Comparison of ENCODE assay signal across 22 cellular contexts in genomic region chr13:89822467-89822866, GRCh38.
"Had no signal": no experiment of that assay in that cellular context is flagged by ENCODE, and none has a peak within 500 bp of the region (broad histone marks: within the 10 kb centered on the region; RNA-seq: fewer than 3 reads in every experiment).

No MANE protein-coding gene starts in this region.

- H3K9me3 ChIP-seq: ovary, right atrium auricular region, sigmoid colon, thoracic aorta had no signal

- H3K4me3 ChIP-seq: hepatocyte, left ventricle myocardium inferior, lung, ovary, right atrium auricular region, sigmoid colon, skin epidermis, stomach, thoracic aorta had no signal

- H3K79me2 ChIP-seq: hepatocyte had no signal

- H3K36me3 ChIP-seq: left ventricle myocardium inferior, ovary, right atrium auricular region, sigmoid colon, stomach, thoracic aorta had no signal

- H2AFZ ChIP-seq: hepatocyte had no signal

- H3K4me1 ChIP-seq: foreskin keratinocyte, left ventricle myocardium inferior, right atrium auricular region, sigmoid colon, stomach had no signal

- H3K27me3 ChIP-seq: foreskin keratinocyte, hepatocyte, ovary, right atrium auricular region, sigmoid colon, stomach had no signal

- H3K27ac ChIP-seq: foreskin keratinocyte, hepatocyte, left ventricle myocardium inferior, ovary, right atrium auricular region, sigmoid colon, skin epidermis, stomach, thoracic aorta had no signal

- H3K4me2 ChIP-seq: hepatocyte had no signal

- DNase-seq: effector memory CD8-positive, alpha-beta T cell; erythroblast; foreskin keratinocyte; head of caudate nucleus; kidney; left cardiac atrium; left ventricle myocardium inferior; naive thymus-derived CD4-positive, alpha-beta T cell; nephron progenitor cell; nucleus accumbens; ovary; sigmoid colon; stimulated activated CD4-positive, alpha-beta T cell treated with anti-CD3 and anti-CD28 coated beads, Interleukin-12 subunit alpha, Interleukin-12 subunit beta, amount 100 ng/mL, for 4 hours; stimulated activated naive CD4-positive, alpha-beta T cell; stomach; substantia nigra; trophoblast cell had no signal
